Comparison of ENCODE assay signal across 18 cellular contexts in genomic region chr13:70253411-70253810, GRCh38.
"Had no signal": no experiment of that assay in that cellular context is flagged by ENCODE, and none has a peak within 500 bp of the region (broad histone marks: within the 10 kb centered on the region; RNA-seq: fewer than 3 reads in every experiment).

No MANE protein-coding gene starts in this region.

- H3K27me3 ChIP-seq: neutrophil, right atrium auricular region, tibial artery, uterus had no signal

- H3K9me3 ChIP-seq: lower lobe of right lung, neutrophil, right atrium auricular region, tibial artery, uterus had no signal

- DNase-seq: activated B cell treated with CpG ODN at 0.5 μM for 24 hours; activated CD4-positive, alpha-beta T cell treated with anti-CD3 and anti-CD28 coated beads, Interleukin-2, amount 10 ng/mL, durations not matched to agents 24 days and 14 days; activated CD8-positive, alpha-beta memory T cell treated with anti-CD3 and anti-CD28 coated beads for 24 hours; activated naive CD4-positive, alpha-beta T cell treated with anti-CD3 and anti-CD28 coated beads for 36 hours; central memory CD4-positive, alpha-beta T cell; cortex of kidney; effector CD8-positive, alpha-beta T cell; hypothalamus; left cardiac atrium; lower lobe of right lung; naive thymus-derived CD4-positive, alpha-beta T cell; posterior cingulate gyrus; small intestine; tibial artery; uterus had no signal

- H3K36me3 ChIP-seq: lower lobe of right lung, neutrophil, right atrium auricular region, tibial artery, uterus had no signal

- ATAC-seq: activated T-helper 17 cell treated with anti-CD3 and anti-CD28 coated beads, Interleukin-2, amount 50 U/mL, for 72 hours; left cardiac atrium; lower lobe of right lung; naive thymus-derived CD4-positive, alpha-beta T cell had no signal

- H3K4me3 ChIP-seq: lower lobe of right lung, right atrium auricular region, tibial artery, uterus had no signal

- H3K27ac ChIP-seq: lower lobe of right lung, neutrophil, right atrium auricular region, tibial artery, uterus had no signal

- H3K4me1 ChIP-seq: lower lobe of right lung, right atrium auricular region, tibial artery, uterus had no signal
